ENCODE assay signal across 24 cellular contexts in the genomic region with DNA sequence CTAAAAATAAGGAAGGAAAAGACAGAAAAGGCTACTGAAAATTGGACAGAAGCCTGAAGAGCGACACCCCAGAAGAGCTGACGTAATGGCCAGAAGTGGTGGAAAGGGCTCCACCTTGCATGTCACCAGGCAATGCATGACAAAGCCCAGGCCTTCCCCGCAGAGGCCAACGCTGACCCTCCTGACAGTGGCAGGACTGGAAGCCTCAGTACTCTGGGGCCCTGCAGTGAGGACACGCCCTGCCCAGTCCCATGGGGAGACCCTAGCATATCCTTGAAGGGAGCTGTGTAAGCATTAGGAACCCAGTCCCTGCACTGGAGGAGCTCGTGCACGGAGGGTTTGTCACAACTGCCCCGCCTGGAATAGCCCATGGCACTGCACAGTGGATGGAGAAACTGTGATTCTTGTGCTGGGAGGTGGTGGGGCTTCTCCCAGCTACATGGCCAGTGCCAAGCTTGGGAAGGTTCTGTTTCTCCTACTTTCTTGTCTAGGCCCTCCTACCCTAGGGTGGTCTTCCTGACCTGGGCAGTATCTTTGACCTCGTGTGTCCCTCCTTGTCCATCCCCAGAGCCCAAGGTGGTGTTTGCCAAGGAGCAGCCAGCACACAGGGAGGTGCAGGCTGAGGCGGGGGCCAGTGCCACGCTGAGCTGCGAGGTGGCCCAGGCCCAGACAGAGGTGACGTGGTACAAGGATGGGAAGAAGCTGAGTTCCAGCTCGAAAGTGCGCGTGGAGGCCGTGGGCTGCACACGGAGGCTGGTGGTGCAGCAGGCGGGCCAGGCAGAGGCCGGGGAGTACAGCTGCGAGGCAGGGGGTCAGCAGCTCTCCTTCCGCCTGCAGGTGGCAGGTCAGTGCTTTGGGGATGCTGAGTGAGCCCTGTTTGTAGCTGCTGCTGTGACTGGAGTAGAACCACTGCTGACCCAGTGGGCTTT.
A peak's percentile ranks its signal among the peaks of the same experiment; 100 is the strongest.
DNase-seq lines count a peak whose midpoint lies in the region; ATAC-seq and TF ChIP-seq lines count a peak whose summit lies in the region.
"Had no signal": no experiment of that assay in that cellular context is flagged by ENCODE, and none has a peak within 500 bp of the region (broad histone marks: within the 10 kb centered on the region; RNA-seq: fewer than 3 reads in every experiment).

No MANE protein-coding gene starts in this region.

- H3K27ac Mint-ChIP-seq in osteocyte (ENCODE audit: unreplicated experiment) (no peak overlapping the region), MCF 10A (ENCODE audit: low read depth, unreplicated experiment) (no peak overlapping the region)
- H3K27ac Mint-ChIP-seq: activated naive CD8-positive, alpha-beta T cell treated with anti-CD3 and anti-CD28 coated beads for 36 hours; activated T-helper 2 cell treated with anti-CD3 and anti-CD28 coated beads, Interferon-gamma antibody, Interleukin-2, Interleukin-4, amounts not matched to agents 10 μg/mL and 5 μg/mL and 100 μg/mL, durations not matched to agents 14 hours and 24 hours and 36 hours had no signal

- H3K27me3 Mint-ChIP-seq in osteocyte (ENCODE audit: unreplicated experiment) (no peaks in the 10 kb centered on the region), MCF 10A (ENCODE audit: insufficient read depth, unreplicated experiment) (no peaks in the 10 kb centered on the region)
- H3K27me3 Mint-ChIP-seq: activated naive CD8-positive, alpha-beta T cell treated with anti-CD3 and anti-CD28 coated beads for 36 hours had no signal

- H3K9me3 Mint-ChIP-seq in osteocyte (ENCODE audit: unreplicated experiment) (no peaks in the 10 kb centered on the region), MCF 10A (ENCODE audit: unreplicated experiment) (no peaks in the 10 kb centered on the region)
- H3K9me3 Mint-ChIP-seq: activated naive CD8-positive, alpha-beta T cell treated with anti-CD3 and anti-CD28 coated beads for 36 hours; activated T-helper 2 cell treated with anti-CD3 and anti-CD28 coated beads, Interferon-gamma antibody, Interleukin-2, Interleukin-4, amounts not matched to agents 10 μg/mL and 5 μg/mL and 100 μg/mL, durations not matched to agents 14 hours and 24 hours and 36 hours had no signal

- H3K36me3 Mint-ChIP-seq in osteocyte (ENCODE audit: unreplicated experiment), result peaks cover 3% of the 10 kb centered on the region
- H3K36me3 Mint-ChIP-seq in MCF 10A (ENCODE audit: insufficient read depth, unreplicated experiment), result no peaks in the 10 kb centered on the region
- H3K36me3 Mint-ChIP-seq: activated naive CD8-positive, alpha-beta T cell treated with anti-CD3 and anti-CD28 coated beads for 36 hours had no signal

- no peaks in the 10 kb centered on the region for H3K27me3 ChIP-seq in H7 (ENCODE audit: control insufficient read depth, insufficient read depth, low read length)
- no peaks in the 10 kb centered on the region for H3K27me3 ChIP-seq in body of pancreas
- H3K27me3 ChIP-seq: colonic mucosa, stomach had no signal

- H3K9me3 ChIP-seq in body of pancreas, result no peaks in the 10 kb centered on the region
- H3K9me3 ChIP-seq: colonic mucosa, prostate gland, stomach had no signal

- no peaks in the 10 kb centered on the region for H3K4me1 Mint-ChIP-seq in osteocyte (ENCODE audit: unreplicated experiment)
- H3K4me1 Mint-ChIP-seq in MCF 10A (ENCODE audit: insufficient read depth, unreplicated experiment), result no peaks in the 10 kb centered on the region
- H3K4me1 Mint-ChIP-seq: activated naive CD8-positive, alpha-beta T cell treated with anti-CD3 and anti-CD28 coated beads for 36 hours had no signal

- ATAC-seq in body of pancreas (peak; percentile 24), left ventricle myocardium superior (peak; percentile 84)

- H3K36me3 ChIP-seq in H7 (replicated peaks; ENCODE audit: control insufficient read depth, insufficient read depth, low read length), result no peaks in the 10 kb centered on the region
- no peaks in the 10 kb centered on the region for H3K36me3 ChIP-seq in body of pancreas (replicated peaks in 1 of 2; ENCODE audit: insufficient read depth in 1 of 2, low read depth in 2 of 2)
- H3K36me3 ChIP-seq: colonic mucosa, prostate gland had no signal

- no peak for TF ChIP-seq POLR2A in body of pancreas (IDR thresholded peaks at IDR 0.05)

- H3K4me3 ChIP-seq in H7 (ENCODE audit: insufficient read depth, low read depth, low read length) (no peak overlapping the region), body of pancreas (no peak overlapping the region)
- H3K4me3 ChIP-seq: colonic mucosa, prostate gland, stomach had no signal

- TF ChIP-seq CTCF in body of pancreas (IDR thresholded peaks at IDR 0.05) (no peak), osteocyte (IDR thresholded peaks at IDR 0.05) (no peak), MCF 10A (IDR thresholded peaks at IDR 0.05; ENCODE audit: unreplicated experiment) (no peak)

- intact Hi-C loops in body of pancreas (cut with DNase I) (no loop called here), left ventricle myocardium superior (cut with micrococcal nuclease) (no loop called here), MCF 10A (cut with micrococcal nuclease) (loop anchor here (5.0 kb wide), 1 partner anchor 124 kb away; no protein-coding TSS in a partner anchor)

- no TSS peak for BruUV-seq in MCF 10A (replicated peaks; lab: Mats Ljungman, UMichigan)

- DNase-seq in H7 (peak; percentile 81), body of pancreas (no peak), left ventricle myocardium superior (peak; percentile 66), osteocyte (ENCODE audit: extremely low spot score, unreplicated experiment) (peak; percentile 75), MCF 10A (ENCODE audit: unreplicated experiment) (no peak), NOMO-1 (lab: John Stamatoyannopoulos, UW; ENCODE audit: unreplicated experiment in 2 of 2) (no peak), HPDE6-E6E7 (ENCODE audit: extremely low spot score) (no peak), SW480 (ENCODE audit: low spot score) (no peak)
- DNase-seq: activated CD4-positive, alpha-beta T cell treated with anti-CD3 and anti-CD28 coated beads for 48 hours; activated naive CD8-positive, alpha-beta T cell treated with anti-CD3 and anti-CD28 coated beads for 36 hours; colonic mucosa; DMS79 treated with DMSO at 0.1 percent for 48 hours; GOT3; hippocampal formation; kidney glomerular epithelial cell; midbrain; NCI-H1092 treated with DMSO at 0.1 percent for 48 hours; NCI-H2107; NCI-H526; stimulated activated CD4-positive, alpha-beta T cell treated with anti-CD3 and anti-CD28 coated beads, Interleukin-4, amount 100 ng/mL, for 1 hour had no signal

- H3K4me3 Mint-ChIP-seq in osteocyte (ENCODE audit: unreplicated experiment) (no peak overlapping the region), MCF 10A (ENCODE audit: unreplicated experiment) (no peak overlapping the region)
- H3K4me3 Mint-ChIP-seq: activated naive CD8-positive, alpha-beta T cell treated with anti-CD3 and anti-CD28 coated beads for 36 hours had no signal

- WGBS in body of pancreas, 2 donors, result 90 to 91% methylated on average over 21 to 22 of the region's 22 CpGs

- H3K4me1 ChIP-seq in body of pancreas, result no peaks in the 10 kb centered on the region
- H3K4me1 ChIP-seq: colonic mucosa, prostate gland, stomach had no signal

- CTCF ChIA-PET in MCF 10A (lab: Yijun Ruan, JAX), result interaction anchor here (0.6 to 0.7 kb wide), 3 partner anchors 54 to 270 kb away, joined by 3 read pairs; no protein-coding TSS in a partner anchor

- H3K27ac ChIP-seq in body of pancreas, result no peak overlapping the region
- H3K27ac ChIP-seq: colonic mucosa, KMS-11, prostate gland, stomach had no signal

- POLR2A ChIA-PET in MCF 10A (lab: Yijun Ruan, JAX), result no interaction called here

Comparison
In these comparisons a context has a peak if more than half of its experiments do, and no peak if none do; other contexts are left out.
1. DNase-seq: peak in H7 (single experiment), left ventricle myocardium superior (single experiment) and osteocyte (single experiment); none in body of pancreas (0 of 4), MCF 10A (single experiment), NOMO-1 (0 of 2), HPDE6-E6E7 (single experiment) and SW480 (single experiment).